Comparison of ENCODE assay signal across 8 cellular contexts in genomic region chr22:50170453-50171318, GRCh38. TPM values are rescaled to one million over a fixed set of nuclear protein-coding genes. Genes with fewer than 3 reads are reported as not detected.
DNase-seq lines count a peak whose midpoint lies in the region; ATAC-seq, FAIRE-seq and TF ChIP-seq lines count a peak whose summit lies in the region.

A gene with protein sequence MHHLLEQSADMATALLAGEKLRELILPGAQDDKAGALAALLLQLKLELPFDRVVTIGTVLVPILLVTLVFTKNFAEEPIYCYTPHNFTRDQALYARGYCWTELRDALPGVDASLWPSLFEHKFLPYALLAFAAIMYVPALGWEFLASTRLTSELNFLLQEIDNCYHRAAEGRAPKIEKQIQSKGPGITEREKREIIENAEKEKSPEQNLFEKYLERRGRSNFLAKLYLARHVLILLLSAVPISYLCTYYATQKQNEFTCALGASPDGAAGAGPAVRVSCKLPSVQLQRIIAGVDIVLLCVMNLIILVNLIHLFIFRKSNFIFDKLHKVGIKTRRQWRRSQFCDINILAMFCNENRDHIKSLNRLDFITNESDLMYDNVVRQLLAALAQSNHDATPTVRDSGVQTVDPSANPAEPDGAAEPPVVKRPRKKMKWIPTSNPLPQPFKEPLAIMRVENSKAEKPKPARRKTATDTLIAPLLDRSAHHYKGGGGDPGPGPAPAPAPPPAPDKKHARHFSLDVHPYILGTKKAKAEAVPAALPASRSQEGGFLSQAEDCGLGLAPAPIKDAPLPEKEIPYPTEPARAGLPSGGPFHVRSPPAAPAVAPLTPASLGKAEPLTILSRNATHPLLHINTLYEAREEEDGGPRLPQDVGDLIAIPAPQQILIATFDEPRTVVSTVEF (plus strand): TSS chr22:50170731. CDS start chr22:50170731, 0 bp downstream.

- ATAC-seq in heart left ventricle = no peak
- ATAC-seq in left ventricle myocardium superior = no peak
- ATAC-seq in K562 = peak; percentile 21; the same call in 1 of the 3 replicates
- ATAC-seq in GM21529 (IDR thresholded peaks at IDR 0.05; ENCODE audit: unreplicated experiment) = no peak

- WGBS in heart left ventricle, 4 donors = 5 to 14% (median 7%) methylated on average over 27 to 99 of the region's 105 CpGs
- WGBS in K562 (ENCODE audit: insufficient coverage, low coverage, missing lambda C conversion rate) = 5% methylated on average over 15 of the region's 105 CpGs

- no peaks in the 10 kb centered on the region for H3K36me3 ChIP-seq in heart left ventricle
- H3K36me3 ChIP-seq in K562 (ENCODE audit: control insufficient read depth, insufficient read depth, low read length) = no peaks in the 10 kb centered on the region

- no peak for FAIRE-seq in K562 (lab: Jason Lieb, UNC)

- no peaks in the 10 kb centered on the region for H3K9me3 ChIP-seq in heart left ventricle
- H3K9me3 ChIP-seq in K562 (replicated peaks; ENCODE audit: control insufficient read depth, insufficient read depth, low read depth, low read length) = no peaks in the 10 kb centered on the region

- no peak for TF ChIP-seq EP300 in K562 (IDR thresholded peaks at IDR 0.05; ENCODE audit: low read length)

- H3K4me3 ChIP-seq in heart left ventricle (peak within 1 kb of the TSS in 9 of 12 donors; percentile 30 to 60 (median 51)), K562 (peak within 1 kb of the TSS; percentile 40)

- H4K20me1 ChIP-seq in K562 (replicated peaks; ENCODE audit: control insufficient read depth, insufficient read depth, low read length) = no peaks in the 10 kb centered on the region

- H3K27me3 ChIP-seq in heart left ventricle = peaks cover 10 to 47% (median 20%) of the 10 kb centered on the region in 9 donors
- H3K27me3 ChIP-seq in K562 (ENCODE audit: control insufficient read depth in 2 of 2, insufficient read depth in 2 of 2, low read length in 2 of 2) = no peaks in the 10 kb centered on the region

- TF ChIP-seq RAD21 in K562 (CRISPR knock-in tag; conservative IDR thresholded peaks at IDR 0.05 in 1 of 2, IDR thresholded peaks at IDR 0.05 in 1 of 2) = no peak

- H3K27ac ChIP-seq in heart left ventricle (no peak within 1 kb of the TSS), K562 (ENCODE audit: extremely low read depth, low read depth, low read length) (peak within 1 kb of the TSS; percentile 65; the same call in 2 of the 3 replicates)

- TF ChIP-seq POLR2A in heart left ventricle (IDR thresholded peaks at IDR 0.05) = no peak
- no peak for TF ChIP-seq POLR2A in K562 (conservative IDR thresholded peaks at IDR 0.05)

- H3K4me1 ChIP-seq in heart left ventricle = peaks cover 0 to 18% (median 0%) of the 10 kb centered on the region in 12 donors
- H3K4me1 ChIP-seq in K562 (replicated peaks in 1 of 2; ENCODE audit: control insufficient read depth in 2 of 2, insufficient read depth in 2 of 2, low read length in 2 of 2) = peaks cover 10 to 54% of the 10 kb centered on the region in 2 experiments; a peak in 4 of 5 replicates

- CTCF ChIA-PET in K562 (lab: Yijun Ruan, JAX; ENCODE audit: low intra/inter-chr PET ratio) = interaction anchor here (0.6 kb wide), 1 partner anchor 40 kb away, joined by 3 read pairs; no protein-coding TSS in a partner anchor

- peaks cover 22% of the 10 kb centered on the region for H3K27me3 Mint-ChIP-seq in mesothelial cell of epicardium (ENCODE audit: low read depth)

- intact Hi-C loops in heart left ventricle (cut with DNase I) (no loop called here), left ventricle myocardium superior (cut with micrococcal nuclease) (no loop called here), K562 (cut with micrococcal nuclease) (no loop called here)

- H3K79me2 ChIP-seq in K562 (ENCODE audit: control insufficient read depth, insufficient read depth, low read length) = no peaks in the 10 kb centered on the region

- peak within 1 kb of the TSS; percentile 46 to 91; a peak in 3 of 4 replicates for H3K9ac ChIP-seq in K562 (ENCODE audit: insufficient read depth in 1 of 2, low read depth in 2 of 2, low read length in 2 of 2)

- peak within 1 kb of the TSS; percentile 61 for H3K27ac Mint-ChIP-seq in mesothelial cell of epicardium

- H3K4me1 Mint-ChIP-seq in mesothelial cell of epicardium = peaks cover 8% of the 10 kb centered on the region

- H2AFZ ChIP-seq in K562 (ENCODE audit: low read depth, low read length) = peak within 1 kb of the TSS; percentile 70; the same call in 1 of the 2 replicates

- no peaks in the 10 kb centered on the region for H3K9me3 Mint-ChIP-seq in mesothelial cell of epicardium

- H3K4me2 ChIP-seq in K562 (ENCODE audit: insufficient read depth, low read length) = peak within 1 kb of the TSS; percentile 66

- no peaks in the 10 kb centered on the region for H3K9me1 ChIP-seq in K562 (ENCODE audit: control insufficient read depth, insufficient read depth, low read length)

- TF ChIP-seq CTCF in heart left ventricle (IDR thresholded peaks at IDR 0.05) = no peak
- no peak for TF ChIP-seq CTCF in K562 (IDR thresholded peaks at IDR 0.05 in 2 of 3, conservative IDR thresholded peaks at IDR 0.05 in 1 of 3; ENCODE audit: insufficient read depth in 2 of 3, low read depth in 1 of 3, low read length in 3 of 3)
- TF ChIP-seq CTCF in mesothelial cell of epicardium (IDR thresholded peaks at IDR 0.05; ENCODE audit: unreplicated experiment) = no peak

- in situ Hi-C loops in K562 (cut with MboI) = no loop called here

- BruUV-seq in K562 (replicated peaks; lab: Mats Ljungman, UMichigan) = no TSS peak

- no peaks in the 10 kb centered on the region for H3K36me3 Mint-ChIP-seq in mesothelial cell of epicardium

- peak in 2 of 5 donors; percentile 24 to 57 for DNase-seq in heart left ventricle
- DNase-seq in left ventricle myocardium superior = no peak
- DNase-seq in K562 (ENCODE audit: extremely low read depth in 1 of 4, low spot score in 3 of 4) = peak in 2 of 4 experiments; percentile 69 to 73
- DNase-seq in mesothelial cell of epicardium (ENCODE audit: low spot score in 2 of 2, unreplicated experiment in 2 of 2) = no peak
- no peak for DNase-seq in LoVo (ENCODE audit: low spot score)
- DNase-seq in AG08396 (ENCODE audit: low spot score) = no peak
- no peak for DNase-seq in NCI-H2107 (lab: John Stamatoyannopoulos, UW)

- H3K4me3 Mint-ChIP-seq in mesothelial cell of epicardium = peak within 1 kb of the TSS; percentile 78

- POLR2A ChIA-PET in K562 (lab: Yijun Ruan, JAX) = interaction anchor here (1.1 kb wide), 1 partner anchor 14 kb away, joined by 7 read pairs; no protein-coding TSS in a partner anchor

TF ChIP-seq in K562, 482 proteins besides CTCF, POLR2A, EP300 and RAD21:
- TF ChIP-seq RB1 (IDR thresholded peaks at IDR 0.05; ENCODE audit: low read depth) (peak; percentile 31; the same call in 1 of the 2 replicates), CHD1 (IDR thresholded peaks at IDR 0.05; ENCODE audit: low read length) (peak; percentile 70), POLR2G (IDR thresholded peaks at IDR 0.05; ENCODE audit: low read depth, low read length) (peak; percentile 28; the same call in 1 of the 2 replicates), KDM5B (IDR thresholded peaks at IDR 0.05; ENCODE audit: insufficient replicate concordance, low read depth, low read length) (peak; percentile 48), NFXL1 (CRISPR knock-in tag; IDR thresholded peaks at IDR 0.05) (no peak), YY1 (IDR thresholded peaks at IDR 0.05; ENCODE audit: borderline replicate concordance in 1 of 3, control insufficient read depth in 1 of 3, extremely low read depth in 1 of 3, insufficient read depth in 3 of 3, insufficient read length in 1 of 3, insufficient replicate concordance in 2 of 3, low read depth in 1 of 3, low read length in 2 of 3) (peak in 2 of 3 experiments; percentile 12 to 61), ZBTB7A (IDR thresholded peaks at IDR 0.05; ENCODE audit: borderline replicate concordance, control insufficient read depth, low read depth, low read length) (peak; percentile 39; the same call in 1 of the 2 replicates), RBBP5 (IDR thresholded peaks at IDR 0.05; ENCODE audit: borderline replicate concordance, insufficient read depth, low read length, poor library complexity, severe bottlenecking) (peak; percentile 55), TARDBP (IDR thresholded peaks at IDR 0.05) (no peak), PHF8 (IDR thresholded peaks at IDR 0.05; ENCODE audit: borderline replicate concordance, low read length) (peak; percentile 35; the same call in 1 of the 2 replicates)
- TF ChIP-seq, protein P1, sequence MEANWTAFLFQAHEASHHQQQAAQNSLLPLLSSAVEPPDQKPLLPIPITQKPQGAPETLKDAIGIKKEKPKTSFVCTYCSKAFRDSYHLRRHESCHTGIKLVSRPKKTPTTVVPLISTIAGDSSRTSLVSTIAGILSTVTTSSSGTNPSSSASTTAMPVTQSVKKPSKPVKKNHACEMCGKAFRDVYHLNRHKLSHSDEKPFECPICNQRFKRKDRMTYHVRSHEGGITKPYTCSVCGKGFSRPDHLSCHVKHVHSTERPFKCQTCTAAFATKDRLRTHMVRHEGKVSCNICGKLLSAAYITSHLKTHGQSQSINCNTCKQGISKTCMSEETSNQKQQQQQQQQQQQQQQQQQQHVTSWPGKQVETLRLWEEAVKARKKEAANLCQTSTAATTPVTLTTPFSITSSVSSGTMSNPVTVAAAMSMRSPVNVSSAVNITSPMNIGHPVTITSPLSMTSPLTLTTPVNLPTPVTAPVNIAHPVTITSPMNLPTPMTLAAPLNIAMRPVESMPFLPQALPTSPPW (CRISPR knock-in tag; IDR thresholded peaks at IDR 0.05) = peak; percentile 50

RNA-seq across cellular contexts. Expression of the gene that starts here (rescaled TPM):
- total RNA-seq in heart left ventricle (under 1 TPM in 5 of 9 donors, not detected in 4; 0.08 to 0.77 (median 0.56) TPM), left ventricle myocardium superior (0.40 TPM), K562 (2014; rRNA removed) (0.61 and 1.0 TPM in 2 replicates), K562 (2014; rRNA removed; fragmentation: Illumina TruSeq; extraction: Trizol) (0.06 and 0.07 TPM in 2 replicates), K562 (2015; rRNA removed; fragmentation: Illumina TruSeq; extraction: Trizol) (0.15 and 0.29 TPM in 2 replicates), K562 (2021) (3.0 and 3.9 TPM in 2 replicates), mesothelial cell of epicardium (6.0 to 7.0 TPM (median 6.4 TPM) in 3 replicates)
- polyA plus RNA-seq in heart left ventricle (under 1 TPM in 1 of 2 donors, not detected in 1; 0.08 TPM), K562 (2011; rRNA removed) (1.1 and 1.7 TPM in 2 replicates), K562 (2014; fragmentation: Illumina TruSeq; extraction: Trizol) (0.22 and 0.72 TPM in 2 replicates), K562 (2014; fragmentation: Nextera tagmentation; extraction: Ambion mirVana) (under 1 TPM in 1 of 2 experiments, not detected in 1; 0.01 TPM), K562 (2014; rRNA removed) (1.7 and 1.9 TPM in 2 replicates)
- 2.9 and 7.9 TPM in 2 replicates for total RNA-seq in K562 (2011; cell fraction: chromatin; rRNA removed; ENCODE audit: low replicate concordance)
- total RNA-seq in K562 (2011; cell fraction: nucleolus; rRNA removed) = 4.5 and 5.7 TPM in 2 replicates
- total RNA-seq in K562 (2011; cell fraction: nucleoplasm; rRNA removed) = 4.0 and 4.1 TPM in 2 replicates
- polyA plus RNA-seq in K562 (2011; cell fraction: cytosol; rRNA removed) = 2.4 and 3.0 TPM in 2 replicates
- 7.8 and 9.9 TPM in 2 replicates for polyA plus RNA-seq in K562 (2011; cell fraction: nucleus; rRNA removed)
- 2.1 and 7.6 TPM in 2 replicates for polyA plus RNA-seq in K562 (2012)
- 0.24 and 0.60 TPM in 2 replicates for polyA minus RNA-seq in K562 (2011; rRNA and poly(A)+ RNA removed)
- polyA minus RNA-seq in K562 (2011; cell fraction: cytosol; rRNA and poly(A)+ RNA removed) = 1.1 and 2.9 TPM in 2 replicates
- 1.2 and 1.7 TPM in 2 replicates for polyA minus RNA-seq in K562 (2011; cell fraction: nucleus; rRNA and poly(A)+ RNA removed)
